In genomic region chr5:89071101-89071940, GRCh38 we compare ENCODE assay signal across 1 cellular context.
TF ChIP-seq lines count a peak whose summit lies in the region.

No MANE protein-coding gene starts in this region.

TF ChIP-seq in GM12878, 131 proteins besides CTCF, POLR2A, EP300 and RAD21 (continued from another document):
- TF ChIP-seq E2F8 (IDR thresholded peaks at IDR 0.05; ENCODE audit: low read depth, partially characterized antibody) (no peak), GATAD2B (conservative IDR thresholded peaks at IDR 0.05; ENCODE audit: low read depth) (no peak), HCFC1 (IDR thresholded peaks at IDR 0.05; ENCODE audit: low read length) (no peak), IRF4 (IDR thresholded peaks at IDR 0.05; ENCODE audit: low read depth, low read length) (no peak), TCF3 (IDR thresholded peaks at IDR 0.05; ENCODE audit: borderline replicate concordance, insufficient read depth, low read depth, low read length) (no peak), CREB1 (IDR thresholded peaks at IDR 0.05; ENCODE audit: low read depth) (no peak), ZNF687 (IDR thresholded peaks at IDR 0.05) (no peak), ZBTB4 (CRISPR knock-in tag; IDR thresholded peaks at IDR 0.05) (no peak), MLLT1 (IDR thresholded peaks at IDR 0.05) (peak; percentile 67; the same call in 1 of the 2 replicates), IRF3 (IDR thresholded peaks at IDR 0.05) (no peak), SIN3A (IDR thresholded peaks at IDR 0.05; ENCODE audit: low read depth, low read length) (no peak), ZNF622 (IDR thresholded peaks at IDR 0.05) (no peak), ZNF24 (IDR thresholded peaks at IDR 0.05) (no peak), ZBTB40 (IDR thresholded peaks at IDR 0.05; ENCODE audit: borderline replicate concordance) (peak; percentile 6; the same call in 1 of the 2 replicates), GABPA (IDR thresholded peaks at IDR 0.05; ENCODE audit: low read depth) (no peak), PML (IDR thresholded peaks at IDR 0.05; ENCODE audit: low read length) (peak; percentile 29; the same call in 1 of the 2 replicates), PKNOX1 (IDR thresholded peaks at IDR 0.05) (peak; percentile 90), BCL11A (IDR thresholded peaks at IDR 0.05; ENCODE audit: low read depth, low read length) (no peak), BHLHE40 (IDR thresholded peaks at IDR 0.05; ENCODE audit: borderline replicate concordance in 1 of 2, low read depth in 2 of 2, low read length in 1 of 2) (peak in 1 of 2 experiments; percentile 54; a peak in 1 of 4 replicates), PRDM15 (CRISPR knock-in tag; IDR thresholded peaks at IDR 0.05) (no peak), ATF7 (IDR thresholded peaks at IDR 0.05; ENCODE audit: low read depth) (peak; percentile 61; the same call in 1 of the 2 replicates)
